Comparison of ENCODE assay signal across 27 cellular contexts in the genomic region with DNA sequence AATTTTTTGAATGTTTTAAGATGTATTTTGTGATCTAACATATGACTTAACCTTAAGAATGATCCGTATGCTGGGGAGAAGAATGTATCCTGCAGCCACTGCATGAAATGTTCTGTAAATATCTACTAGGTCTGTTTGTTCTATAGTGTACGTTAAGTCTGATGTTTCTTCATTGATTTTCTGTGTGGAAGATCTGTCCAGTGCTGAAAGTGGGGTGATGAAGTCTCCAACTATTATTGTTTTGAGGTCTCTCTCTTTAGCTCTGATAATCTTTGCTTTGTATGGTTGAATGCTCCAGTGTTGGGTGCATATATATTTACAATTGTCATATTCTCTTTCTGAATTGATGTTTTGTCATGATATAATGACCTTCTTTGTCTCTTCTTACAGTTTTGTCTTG.
DNase-seq lines count a peak whose midpoint lies in the region; ATAC-seq, FAIRE-seq and TF ChIP-seq lines count a peak whose summit lies in the region.
"Had no signal": no experiment of that assay in that cellular context is flagged by ENCODE, and none has a peak within 500 bp of the region (broad histone marks: within the 10 kb centered on the region; RNA-seq: fewer than 3 reads in every experiment).

No MANE protein-coding gene starts in this region.

- H3K27me3 Mint-ChIP-seq in effector memory CD8-positive, alpha-beta T cell = no peaks in the 10 kb centered on the region
- H3K27me3 Mint-ChIP-seq: CD4-positive, alpha-beta T cell had no signal

- H3K36me3 ChIP-seq in HepG2 (replicated peaks in 1 of 2; ENCODE audit: control insufficient read depth in 1 of 2, insufficient read depth in 2 of 2, low read length in 2 of 2) = no peaks in the 10 kb centered on the region
- no peaks in the 10 kb centered on the region for H3K36me3 ChIP-seq in right lobe of liver
- no peaks in the 10 kb centered on the region for H3K36me3 ChIP-seq in HEK293 (ENCODE audit: control insufficient read depth in 2 of 2, insufficient read depth in 1 of 2, low read length in 2 of 2)
- no peaks in the 10 kb centered on the region for H3K36me3 ChIP-seq in K562 (ENCODE audit: control insufficient read depth, insufficient read depth, low read length)
- no peaks in the 10 kb centered on the region for H3K36me3 ChIP-seq in liver (ENCODE audit: control insufficient read depth in 4 of 4, insufficient read depth in 3 of 4, low read depth in 1 of 4, low read length in 3 of 4)
- H3K36me3 ChIP-seq: BE2C; BLaER1 treated with 17β-estradiol and CSF1 and Interleukin-3, amounts not matched to agents 10 nM and 100 nM had no signal

- FAIRE-seq in HepG2 (lab: Jason Lieb, UNC) = no peak
- FAIRE-seq in K562 (lab: Jason Lieb, UNC) = no peak
- FAIRE-seq: A204.1, GM12891, GM18507, H1 had no signal

- no peak overlapping the region for H3K9ac ChIP-seq in HepG2 (ENCODE audit: insufficient read depth, low read depth, low read length)
- no peak overlapping the region for H3K9ac ChIP-seq in K562 (ENCODE audit: insufficient read depth in 1 of 2, low read depth in 2 of 2, low read length in 2 of 2)
- no peak overlapping the region for H3K9ac ChIP-seq in liver (ENCODE audit: low read depth in 1 of 2, low read length in 2 of 2)
- H3K9ac ChIP-seq: BLaER1 treated with 17β-estradiol and CSF1 and Interleukin-3, amounts not matched to agents 10 nM and 100 nM had no signal

- no peak overlapping the region for H3K4me3 ChIP-seq in HepG2 (replicated peaks in 1 of 3; ENCODE audit: insufficient read depth in 1 of 3, low read depth in 2 of 3, low read length in 3 of 3)
- H3K4me3 ChIP-seq in right lobe of liver = no peak overlapping the region
- H3K4me3 ChIP-seq in HEK293 (ENCODE audit: low read depth, low read length) = no peak overlapping the region
- H3K4me3 ChIP-seq in K562 = no peak overlapping the region
- no peak overlapping the region for H3K4me3 ChIP-seq in liver (ENCODE audit: low read depth in 1 of 3, low read length in 3 of 3)
- H3K4me3 ChIP-seq: BLaER1 treated with 17β-estradiol and CSF1 and Interleukin-3, amounts not matched to agents 10 nM and 100 nM had no signal

- no peak for DNase-seq in HepG2 (ENCODE audit: low spot score)
- no peak for DNase-seq in right lobe of liver
- DNase-seq in K562 (ENCODE audit: extremely low read depth in 1 of 4, low spot score in 3 of 4) = no peak
- no peak for DNase-seq in SKM-1 (lab: John Stamatoyannopoulos, UW; ENCODE audit: unreplicated experiment)
- no peak for DNase-seq in effector memory CD8-positive, alpha-beta T cell
- DNase-seq in NCI-H2107 treated with DMSO at 0.1 percent for 48 hours (lab: John Stamatoyannopoulos, UW; ENCODE audit: unreplicated experiment) = no peak
- DNase-seq: ACHN; AML-193; BE2C; Calu3; CD4-positive, alpha-beta T cell; COR-L47; DMS53; DMS79 treated with DMSO at 0.1 percent for 48 hours; GF-D8; H7; HCEC 1CT; HFFc6 had no signal

- H3K4me2 ChIP-seq in HepG2 (ENCODE audit: low read depth, low read length) = no peak overlapping the region
- H3K4me2 ChIP-seq in K562 (ENCODE audit: insufficient read depth, low read length) = no peak overlapping the region
- H3K4me2 ChIP-seq: BLaER1 treated with 17β-estradiol and CSF1 and Interleukin-3, amounts not matched to agents 10 nM and 100 nM had no signal

- H3K27ac ChIP-seq in HepG2 (ENCODE audit: extremely low read length, insufficient read depth, low read length) (no peak overlapping the region), right lobe of liver (no peak overlapping the region), HEK293 (ENCODE audit: extremely low read depth, low read depth, low read length) (no peak overlapping the region), K562 (ENCODE audit: extremely low read depth, low read depth, low read length) (no peak overlapping the region), liver (ENCODE audit: low read depth in 1 of 2, low read length in 2 of 2) (no peak overlapping the region)
- H3K27ac ChIP-seq: 22Rv1; BLaER1 treated with 17β-estradiol and CSF1 and Interleukin-3, amounts not matched to agents 10 nM and 100 nM had no signal

- H3K27me3 ChIP-seq in HepG2 (ENCODE audit: control insufficient read depth in 1 of 2, insufficient read depth in 2 of 2, low read length in 2 of 2) (no peaks in the 10 kb centered on the region), right lobe of liver (no peaks in the 10 kb centered on the region), K562 (ENCODE audit: control insufficient read depth in 2 of 2, insufficient read depth in 2 of 2, low read length in 2 of 2) (no peaks in the 10 kb centered on the region), liver (ENCODE audit: control insufficient read depth in 4 of 4, insufficient read depth in 4 of 4, low read length in 3 of 4) (no peaks in the 10 kb centered on the region)
- H3K27me3 ChIP-seq: BE2C; BLaER1 treated with 17β-estradiol and CSF1 and Interleukin-3, amounts not matched to agents 10 nM and 100 nM had no signal

- CTCF ChIA-PET in HepG2 (lab: Yijun Ruan, JAX; ENCODE audit: low intra/inter-chr PET ratio, low total read pairs) (no interaction called here), HEK293 (lab: Yijun Ruan, JAX) (no interaction called here), K562 (lab: Yijun Ruan, JAX; ENCODE audit: low intra/inter-chr PET ratio) (no interaction called here)

- no peaks in the 10 kb centered on the region for H3K9me1 ChIP-seq in K562 (ENCODE audit: control insufficient read depth, insufficient read depth, low read length)

- WGBS in HepG2 (ENCODE audit: low lambda C conversion rate) = 4% methylated on average over 2 of the region's 2 CpGs
- WGBS in right lobe of liver (ENCODE audit: insufficient coverage, low coverage, low lambda C conversion rate, missing lambda C conversion rate) = 47% methylated on average over 2 of the region's 2 CpGs
- WGBS in K562 (ENCODE audit: insufficient coverage, low coverage, missing lambda C conversion rate) = 4% methylated on average over 2 of the region's 2 CpGs
- whole genome bisulfite sequencing in liver = 21% methylated on average over 2 of the region's 2 CpGs

- no peak for TF ChIP-seq RAD21 in HepG2 (CRISPR knock-in tag; IDR thresholded peaks at IDR 0.05)
- no peak for TF ChIP-seq RAD21 in K562 (CRISPR knock-in tag; conservative IDR thresholded peaks at IDR 0.05 in 1 of 2, IDR thresholded peaks at IDR 0.05 in 1 of 2)
- TF ChIP-seq RAD21 in liver (IDR thresholded peaks at IDR 0.05) = no peak

- no peaks in the 10 kb centered on the region for H3K36me3 Mint-ChIP-seq in effector memory CD8-positive, alpha-beta T cell (ENCODE audit: insufficient read depth)
- H3K36me3 Mint-ChIP-seq: CD14-positive monocyte had no signal

- H3K4me1 ChIP-seq in HepG2 (ENCODE audit: insufficient read depth, low read length) (no peaks in the 10 kb centered on the region), right lobe of liver (no peaks in the 10 kb centered on the region), HEK293 (ENCODE audit: control insufficient read depth, insufficient read depth, low read length) (no peaks in the 10 kb centered on the region), K562 (replicated peaks in 1 of 2; ENCODE audit: control insufficient read depth in 2 of 2, insufficient read depth in 2 of 2, low read length in 2 of 2) (no peaks in the 10 kb centered on the region), liver (ENCODE audit: control insufficient read depth in 4 of 4, insufficient read depth in 4 of 4, low read length in 3 of 4) (no peaks in the 10 kb centered on the region)
- H3K4me1 ChIP-seq: BE2C; BLaER1 treated with 17β-estradiol and CSF1 and Interleukin-3, amounts not matched to agents 10 nM and 100 nM had no signal

- H2AFZ ChIP-seq in HepG2 (ENCODE audit: low read length) (no peak overlapping the region), K562 (ENCODE audit: low read depth, low read length) (no peak overlapping the region)

- POLR2A ChIA-PET in HepG2 (lab: Yijun Ruan, JAX) (no interaction called here), HEK293 (lab: Yijun Ruan, JAX) (no interaction called here), K562 (lab: Yijun Ruan, JAX) (no interaction called here)

- in situ Hi-C loops in HepG2 (cut with HindIII; ENCODE audit: extremely low pct_ligation_motif_present, low pct_unique_long_range_greater_than_20kb) (no loop called here), K562 (cut with MboI) (no loop called here)

- H3K79me2 ChIP-seq in HepG2 (ENCODE audit: insufficient read depth, low read length) = no peaks in the 10 kb centered on the region
- H3K79me2 ChIP-seq in K562 (ENCODE audit: control insufficient read depth, insufficient read depth, low read length) = no peaks in the 10 kb centered on the region

- peaks cover 8% of the 10 kb centered on the region in 2 donors for H3K9me3 Mint-ChIP-seq in effector memory CD8-positive, alpha-beta T cell

- intact Hi-C loops in HepG2 (cut with micrococcal nuclease; ENCODE audit: unreplicated experiment) (no loop called here), right lobe of liver (cut with DNase I) (no loop called here), K562 (cut with micrococcal nuclease) (no loop called here)

- peaks cover 31% of the 10 kb centered on the region for H3K9me3 ChIP-seq in HepG2 (ENCODE audit: low read length)
- no peaks in the 10 kb centered on the region for H3K9me3 ChIP-seq in right lobe of liver
- no peaks in the 10 kb centered on the region for H3K9me3 ChIP-seq in HEK293 (ENCODE audit: control insufficient read depth, insufficient read depth, low read depth, low read length)
- no peaks in the 10 kb centered on the region for H3K9me3 ChIP-seq in K562 (replicated peaks; ENCODE audit: control insufficient read depth, insufficient read depth, low read depth, low read length)
- peaks cover 0 to 5% (median under 1%) of the 10 kb centered on the region in 4 donors for H3K9me3 ChIP-seq in liver (ENCODE audit: control insufficient read depth in 4 of 4, low read length in 3 of 4)
- H3K9me3 ChIP-seq: BE2C had no signal

- H3K27ac Mint-ChIP-seq in effector memory CD8-positive, alpha-beta T cell = no peak overlapping the region
- H3K27ac Mint-ChIP-seq: CD14-positive monocyte; CD4-positive, alpha-beta T cell; HFFc6 had no signal

- no peak for TF ChIP-seq CTCF in HepG2 (CRISPR knock-in tag; IDR thresholded peaks at IDR 0.05)
- no peak for TF ChIP-seq CTCF in right lobe of liver (IDR thresholded peaks at IDR 0.05)
- no peak for TF ChIP-seq CTCF in HEK293 (tag by site-specific recombination; IDR thresholded peaks at IDR 0.05)
- no peak for TF ChIP-seq CTCF in K562 (IDR thresholded peaks at IDR 0.05 in 2 of 3, conservative IDR thresholded peaks at IDR 0.05 in 1 of 3; ENCODE audit: insufficient read depth in 2 of 3, low read depth in 1 of 3, low read length in 3 of 3)
- TF ChIP-seq CTCF in liver (IDR thresholded peaks at IDR 0.05; ENCODE audit: low read depth, low read length, missing input control) = no peak

- TF ChIP-seq POLR2A in HepG2 (IDR thresholded peaks at IDR 0.05; ENCODE audit: insufficient read depth in 1 of 2, low read depth in 2 of 2, low read length in 2 of 2) = no peak
- TF ChIP-seq POLR2A in right lobe of liver (IDR thresholded peaks at IDR 0.05) = no peak
- TF ChIP-seq POLR2A in K562 (conservative IDR thresholded peaks at IDR 0.05) = no peak

- H3K4me1 Mint-ChIP-seq in effector memory CD8-positive, alpha-beta T cell (ENCODE audit: low read depth in 2 of 2) = no peaks in the 10 kb centered on the region
- H3K4me1 Mint-ChIP-seq: CD14-positive monocyte had no signal

- TF ChIP-seq EP300 in HepG2 (IDR thresholded peaks at IDR 0.05; ENCODE audit: low read depth in 2 of 2, low read length in 2 of 2) (no peak), HepG2 (CRISPR knock-in tag; IDR thresholded peaks at IDR 0.05; ENCODE audit: borderline replicate concordance) (no peak), K562 (IDR thresholded peaks at IDR 0.05; ENCODE audit: low read length) (no peak)

- no peak overlapping the region for H3K4me3 Mint-ChIP-seq in effector memory CD8-positive, alpha-beta T cell
- H3K4me3 Mint-ChIP-seq: CD14-positive monocyte; CD4-positive, alpha-beta T cell; HFFc6 had no signal

- no peaks in the 10 kb centered on the region for H4K20me1 ChIP-seq in HepG2 (ENCODE audit: insufficient read depth, low read length)
- H4K20me1 ChIP-seq in K562 (replicated peaks; ENCODE audit: control insufficient read depth, insufficient read depth, low read length) = no peaks in the 10 kb centered on the region
- H4K20me1 ChIP-seq: BLaER1 treated with 17β-estradiol and CSF1 and Interleukin-3, amounts not matched to agents 10 nM and 100 nM had no signal

- no TSS peak for BruUV-seq in HepG2 (replicated peaks; lab: Mats Ljungman, UMichigan)
- no TSS peak for BruUV-seq in K562 (replicated peaks; lab: Mats Ljungman, UMichigan)

- ATAC-seq in HepG2 = no peak
- no peak for ATAC-seq in right lobe of liver
- ATAC-seq in K562 = no peak
- ATAC-seq in effector memory CD8-positive, alpha-beta T cell (replicated peaks) = no peak

Comparison
In these comparisons a context has a peak if more than half of its experiments do, and no peak if none do; other contexts are left out.
1. Of the 241 proteins assayed by ChIP-seq in both HepG2 and K562: peak only in HepG2: none; only in K562: EHMT2; in both: none; in neither: 239; mixed calls (peak in some experiments, not most) for 1.